In genomic region chr19:53394974-53395839, GRCh38 we compare ENCODE assay signal across 8 cellular contexts. TPM values are rescaled to one million over a fixed set of nuclear protein-coding genes. Genes with fewer than 3 reads are reported as not detected.
DNase-seq lines count a peak whose midpoint lies in the region; ATAC-seq lines count a peak whose summit lies in the region.

Gene ZNF765 (plus strand): TSS chr19:53395149. CDS start chr19:53398016, 2,867 bp downstream.

- peak within 1 kb of the TSS; percentile 66 for H3K4me3 ChIP-seq in endocrine pancreas (ENCODE audit: control insufficient read depth, insufficient read depth, low read length)

- peak; percentile 93 for DNase-seq in COLO668 (lab: John Stamatoyannopoulos, UW; ENCODE audit: unreplicated experiment)
- peak; percentile 78 for DNase-seq in HT1080 (ENCODE audit: low read depth)
- DNase-seq in NK-92 treated with Interleukin-12 subunit alpha and Interleukin-12 subunit beta, amount 100 ng/mL, for 24 hours (lab: John Stamatoyannopoulos, UW): peak; percentile 59
- peak; percentile 90 to 92 (median 92) for DNase-seq in activated CD8-positive, alpha-beta memory T cell treated with anti-CD3 and anti-CD28 coated beads for 48 hours (ENCODE audit: low read depth in 2 of 3, low spot score in 2 of 3)
- DNase-seq in mesenteric fat pad (ENCODE audit: low spot score): peak; percentile 99
- DNase-seq in stimulated activated CD8-positive, alpha-beta memory T cell treated with anti-CD3 and anti-CD28 coated beads, Interleukin-15, amount 100 ng/mL, for 1 hour (ENCODE audit: low read depth): peak; percentile 96

- H3K9ac ChIP-seq in endocrine pancreas (ENCODE audit: control insufficient read depth, insufficient read depth, low read length): peak within 1 kb of the TSS; percentile 55

- no peaks in the 10 kb centered on the region for H3K36me3 ChIP-seq in endocrine pancreas (ENCODE audit: control insufficient read depth, insufficient read depth, low read length)

- no peaks in the 10 kb centered on the region for H3K27me3 ChIP-seq in endocrine pancreas (ENCODE audit: control insufficient read depth, insufficient read depth, low read length)

- H3K4me1 ChIP-seq in endocrine pancreas (ENCODE audit: control insufficient read depth, insufficient read depth, low read length): no peaks in the 10 kb centered on the region

- peak; percentile 93 for ATAC-seq in GM19467 (IDR thresholded peaks at IDR 0.05; ENCODE audit: unreplicated experiment)

- no peaks in the 10 kb centered on the region for H3K9me3 ChIP-seq in endocrine pancreas (ENCODE audit: control insufficient read depth, low read length)

RNA-seq across cellular contexts. Expression of gene ZNF765, which starts in this region (rescaled TPM):
- total RNA-seq in HT1080 (2014; rRNA removed; shearing (Covaris generic)): 5.8 and 8.0 TPM in 2 replicates
- 3.2 and 3.3 TPM in 2 replicates for polyA plus RNA-seq in HT1080 (2015; cell fraction: cytosol; rRNA removed)
- 5.4 and 7.5 TPM in 2 replicates for polyA plus RNA-seq in HT1080 (2015; cell fraction: nucleus; rRNA removed)
- 7.5 TPM for total RNA-seq in mesenteric fat pad

Comparison
In these comparisons a context has a peak if more than half of its experiments do, and no peak if none do; other contexts are left out.
1. Peak in every context shown above with its lines: DNase-seq, ATAC-seq and H3K4me3 ChIP-seq.